ENCODE assay signal across 1 cellular context in genomic region chr3:177569823-177570657, GRCh38.
TF ChIP-seq lines count a peak whose summit lies in the region.

No MANE protein-coding gene starts in this region.

TF ChIP-seq in IMR-90, 13 proteins besides CTCF, POLR2A, EP300 and RAD21 (continued from another document):
- no peak for TF ChIP-seq MXI1 (IDR thresholded peaks at IDR 0.05; ENCODE audit: borderline replicate concordance, low read depth, low read length)
